Comparison of ENCODE assay signal across 8 cellular contexts in the genomic region with DNA sequence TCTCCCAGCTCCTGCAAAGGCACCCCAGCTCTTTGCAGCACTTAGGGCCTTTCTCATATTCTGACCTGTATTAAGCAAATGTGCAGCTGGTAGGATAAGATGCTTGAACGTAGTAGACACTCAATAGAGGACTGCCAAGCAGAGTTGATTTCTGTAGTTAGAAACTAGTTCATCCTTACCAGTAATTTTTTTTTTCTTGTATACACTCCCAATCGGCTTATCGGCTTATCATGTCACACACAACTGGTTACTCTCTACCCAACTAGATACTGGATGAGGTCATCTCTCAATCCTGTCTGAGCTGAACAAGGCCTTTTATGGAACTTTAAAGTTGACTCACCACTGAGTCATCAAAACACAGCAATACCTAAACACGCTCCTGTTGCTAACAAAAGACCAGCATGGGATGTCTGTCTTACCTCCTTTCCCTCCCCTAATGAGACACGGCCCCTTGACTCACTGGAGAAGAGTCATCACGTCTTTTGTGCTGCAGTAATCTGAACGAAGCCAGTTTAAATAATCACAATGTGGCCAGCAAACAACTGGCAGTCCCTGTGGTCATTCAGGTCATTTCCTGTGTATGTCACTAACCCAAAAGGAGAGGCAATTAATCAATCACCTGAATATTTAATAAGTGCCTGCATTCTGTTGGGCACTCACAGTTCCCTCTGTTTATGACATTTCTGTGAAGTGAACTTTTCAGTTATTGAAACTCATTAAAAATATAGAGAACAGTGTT. TPM values are rescaled to one million over a fixed set of nuclear protein-coding genes. Genes with fewer than 3 reads are reported as not detected.
A peak's percentile ranks its signal among the peaks of the same experiment; 100 is the strongest.
DNase-seq lines count a peak whose midpoint lies in the region; TF ChIP-seq lines count a peak whose summit lies in the region.

No MANE protein-coding gene starts in this region.

- no peak for TF ChIP-seq CTCF in SK-N-SH (IDR thresholded peaks at IDR 0.05)
- TF ChIP-seq CTCF in astrocyte of the spinal cord (IDR thresholded peaks at IDR 0.05; ENCODE audit: low read depth, low read length): no peak

- H3K79me2 ChIP-seq in SK-N-SH (ENCODE audit: insufficient read depth): no peaks in the 10 kb centered on the region

- peak; percentile 88; the same call in 1 of the 2 replicates for TF ChIP-seq EP300 in Ishikawa (IDR thresholded peaks at IDR 0.05; ENCODE audit: borderline replicate concordance)
- peak in 1 of 2 experiments; percentile 92; a peak in 2 of 4 replicates for TF ChIP-seq EP300 in SK-N-SH (IDR thresholded peaks at IDR 0.05; ENCODE audit: borderline replicate concordance in 1 of 2, low read depth in 1 of 2, low read length in 1 of 2)

- peak overlapping the region; percentile 65 to 99; a peak in 3 of 4 replicates for H3K27ac ChIP-seq in SK-N-SH (ENCODE audit: low read depth in 2 of 2, low read length in 1 of 2)
- H3K27ac ChIP-seq in iPS-20b (ENCODE audit: low read length): peak overlapping the region; percentile 24

- in situ Hi-C loops in astrocyte of the spinal cord (cut with HindIII; ENCODE audit: low sequenced_read_pairs): no loop called here

- H3K27me3 ChIP-seq in SK-N-SH (ENCODE audit: insufficient read depth) (no peaks in the 10 kb centered on the region), iPS-20b (ENCODE audit: insufficient read depth, low read length) (no peaks in the 10 kb centered on the region)

- peak overlapping the region; percentile 2; the same call in 1 of the 2 replicates for H2AFZ ChIP-seq in SK-N-SH (ENCODE audit: low read depth)

- peaks cover 4% of the 10 kb centered on the region; the same call in 1 of the 2 replicates for H3K9me3 ChIP-seq in SK-N-SH
- peaks cover 7% of the 10 kb centered on the region for H3K9me3 ChIP-seq in iPS-20b (ENCODE audit: insufficient read depth, low read depth, low read length)

- peaks cover 23% of the 10 kb centered on the region for H3F3A ChIP-seq in SK-N-SH (replicated peaks; ENCODE audit: insufficient read depth)

- CTCF ChIA-PET in SK-N-SH (lab: Yijun Ruan, JAX): no interaction called here

- WGBS in SK-N-SH (ENCODE audit: low lambda C conversion rate): 3% methylated on average over 7 of the region's 7 CpGs

- no peak overlapping the region; a peak in 1 of 4 replicates for H3K4me3 ChIP-seq in SK-N-SH (ENCODE audit: low read depth in 2 of 2, low read length in 1 of 2)
- H3K4me3 ChIP-seq in astrocyte of the spinal cord (ENCODE audit: low read depth, low read length): no peak overlapping the region
- H3K4me3 ChIP-seq in iPS-20b (ENCODE audit: low read length): peak overlapping the region; percentile 12; the same call in 1 of the 2 replicates

- peaks cover 10 to 25% of the 10 kb centered on the region in 2 experiments; a peak in 3 of 4 replicates for H3K4me1 ChIP-seq in SK-N-SH (ENCODE audit: control insufficient read depth in 1 of 2, insufficient read depth in 2 of 2, low read depth in 1 of 2, low read length in 1 of 2)
- peaks cover 30% of the 10 kb centered on the region for H3K4me1 ChIP-seq in iPS-20b (ENCODE audit: insufficient read depth, low read length)

- H3K9me2 ChIP-seq in SK-N-SH: no peaks in the 10 kb centered on the region

- no peak for TF ChIP-seq RAD21 in Ishikawa (IDR thresholded peaks at IDR 0.05; ENCODE audit: low read depth)
- TF ChIP-seq RAD21 in SK-N-SH (IDR thresholded peaks at IDR 0.05; ENCODE audit: low read length): no peak

- POLR2A ChIA-PET in SK-N-SH (lab: Yijun Ruan, JAX): no interaction called here

- DNase-seq in GM04503 (ENCODE audit: low read depth): peak; percentile 100
- DNase-seq in H4 (ENCODE audit: low spot score): peak; percentile 100
- DNase-seq in SK-N-SH: peak; percentile 16
- peak; percentile 100 for DNase-seq in astrocyte of the spinal cord (ENCODE audit: low read depth, low spot score)
- peak; percentile 9 to 48 (median 28) for DNase-seq in stimulated activated CD4-positive, alpha-beta T cell treated with anti-CD3 and anti-CD28 coated beads, Interleukin-1b, Interleukin-23, amount 100 ng/mL, for 24 hours (ENCODE audit: low read depth in 4 of 4, low spot score in 1 of 4)
- no peak for DNase-seq in RPMI8226

- H3K9ac ChIP-seq in SK-N-SH (peak overlapping the region; percentile 76), iPS-20b (ENCODE audit: low read depth, low read length) (peak overlapping the region; percentile 74)

- H4K20me1 ChIP-seq in SK-N-SH (ENCODE audit: insufficient read depth): no peaks in the 10 kb centered on the region

- peak overlapping the region; percentile 61; the same call in 1 of the 2 replicates for H3K4me2 ChIP-seq in SK-N-SH

- H3K36me3 ChIP-seq in SK-N-SH (replicated peaks in 1 of 2; ENCODE audit: control insufficient read depth in 1 of 2, insufficient read depth in 2 of 2, low read length in 1 of 2) (peaks cover 0 to 3% of the 10 kb centered on the region in 2 experiments), iPS-20b (ENCODE audit: insufficient read depth, low read depth, low read length) (no peaks in the 10 kb centered on the region)

TF ChIP-seq in Ishikawa, 13 proteins besides CTCF, POLR2A, EP300 and RAD21 (continues in another document):
- TF ChIP-seq NFIC (IDR thresholded peaks at IDR 0.05) (peak; percentile 47), TAF1 (IDR thresholded peaks at IDR 0.05; ENCODE audit: low read depth) (no peak), TEAD4 (IDR thresholded peaks at IDR 0.05) (no peak; the same call in 1 of the 2 replicates), YY1 (IDR thresholded peaks at IDR 0.05; ENCODE audit: low read depth) (no peak), TCF12 (IDR thresholded peaks at IDR 0.05; ENCODE audit: low read depth) (peak; percentile 88), ZBTB7A (IDR thresholded peaks at IDR 0.05; ENCODE audit: low read depth) (no peak), FOXM1 (IDR thresholded peaks at IDR 0.05; ENCODE audit: borderline replicate concordance, low read depth) (peak; percentile 94), EGR1 (IDR thresholded peaks at IDR 0.05) (no peak)
- TF ChIP-seq, protein P1, sequence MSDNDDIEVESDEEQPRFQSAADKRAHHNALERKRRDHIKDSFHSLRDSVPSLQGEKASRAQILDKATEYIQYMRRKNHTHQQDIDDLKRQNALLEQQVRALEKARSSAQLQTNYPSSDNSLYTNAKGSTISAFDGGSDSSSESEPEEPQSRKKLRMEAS (IDR thresholded peaks at IDR 0.05): peak; percentile 80
- TF ChIP-seq, protein P2, sequence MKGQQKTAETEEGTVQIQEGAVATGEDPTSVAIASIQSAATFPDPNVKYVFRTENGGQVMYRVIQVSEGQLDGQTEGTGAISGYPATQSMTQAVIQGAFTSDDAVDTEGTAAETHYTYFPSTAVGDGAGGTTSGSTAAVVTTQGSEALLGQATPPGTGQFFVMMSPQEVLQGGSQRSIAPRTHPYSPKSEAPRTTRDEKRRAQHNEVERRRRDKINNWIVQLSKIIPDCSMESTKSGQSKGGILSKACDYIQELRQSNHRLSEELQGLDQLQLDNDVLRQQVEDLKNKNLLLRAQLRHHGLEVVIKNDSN (IDR thresholded peaks at IDR 0.05): no peak

TF ChIP-seq in SK-N-SH, 30 proteins besides CTCF, POLR2A, EP300 and RAD21 (continues in another document):
- TF ChIP-seq EZH2phosphoT487 (IDR thresholded peaks at IDR 0.05; ENCODE audit: borderline replicate concordance, low read depth) (no peak), SIN3A (IDR thresholded peaks at IDR 0.05; ENCODE audit: borderline replicate concordance, low read depth, low read length) (peak; percentile 83; the same call in 1 of the 2 replicates), FOXM1 (IDR thresholded peaks at IDR 0.05; ENCODE audit: low read depth) (peak; percentile 98), FOSL2 (IDR thresholded peaks at IDR 0.05; ENCODE audit: borderline replicate concordance, low read depth) (peak; percentile 99), FOXJ3 (CRISPR knock-in tag; IDR thresholded peaks at IDR 0.05) (no peak), RXRA (IDR thresholded peaks at IDR 0.05; ENCODE audit: borderline replicate concordance, low read depth) (peak; percentile 77; the same call in 1 of the 2 replicates), TAF1 (IDR thresholded peaks at IDR 0.05; ENCODE audit: borderline replicate concordance, low read depth, low read length) (peak; percentile 52; the same call in 1 of the 2 replicates), NFIC (IDR thresholded peaks at IDR 0.05; ENCODE audit: borderline replicate concordance) (peak; percentile 49), JUND (IDR thresholded peaks at IDR 0.05) (peak; percentile 98)
- TF ChIP-seq, protein P2 (IDR thresholded peaks at IDR 0.05; ENCODE audit: borderline replicate concordance, low read depth): no peak
- TF ChIP-seq, protein P3, sequence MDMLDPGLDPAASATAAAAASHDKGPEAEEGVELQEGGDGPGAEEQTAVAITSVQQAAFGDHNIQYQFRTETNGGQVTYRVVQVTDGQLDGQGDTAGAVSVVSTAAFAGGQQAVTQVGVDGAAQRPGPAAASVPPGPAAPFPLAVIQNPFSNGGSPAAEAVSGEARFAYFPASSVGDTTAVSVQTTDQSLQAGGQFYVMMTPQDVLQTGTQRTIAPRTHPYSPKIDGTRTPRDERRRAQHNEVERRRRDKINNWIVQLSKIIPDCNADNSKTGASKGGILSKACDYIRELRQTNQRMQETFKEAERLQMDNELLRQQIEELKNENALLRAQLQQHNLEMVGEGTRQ (IDR thresholded peaks at IDR 0.05; ENCODE audit: borderline replicate concordance, low read depth, low read length): no peak

RNA-seq across cellular contexts. Expression of a gene that starts 7.5 kb away (rescaled TPM):
- 46.7 and 53.8 TPM in 2 replicates for total RNA-seq in H4 (2014; rRNA removed; shearing (Covaris generic))
- 16.9 and 20.6 TPM in 2 replicates for polyA plus RNA-seq in SK-N-SH (2012; rRNA removed)
- polyA plus RNA-seq in SK-N-SH (2012; cell fraction: cytosol; rRNA removed): 18.0 and 21.1 TPM in 2 replicates
- 27.1 and 54.9 TPM in 2 replicates for polyA plus RNA-seq in SK-N-SH (2012; cell fraction: nucleus; rRNA removed)
